In genomic region chr17:7914771-7915610, GRCh38 we compare ENCODE assay signal across 8 cellular contexts. TPM values are rescaled to one million over a fixed set of nuclear protein-coding genes. Genes with fewer than 3 reads are reported as not detected.
DNase-seq lines count a peak whose midpoint lies in the region; ATAC-seq and TF ChIP-seq lines count a peak whose summit lies in the region.

No MANE protein-coding gene starts in this region.

- peak overlapping the region; percentile 96 for H3K27ac ChIP-seq in RWPE1
- peak overlapping the region; percentile 83 for H3K27ac ChIP-seq in neural cell (ENCODE audit: low read length)

- no peak for TF ChIP-seq EP300 in neural cell (conservative IDR thresholded peaks at IDR 0.05; ENCODE audit: poor library complexity, severe bottlenecking)

- H3K4me3 ChIP-seq in BJ (ENCODE audit: low read depth, low read length) = peak overlapping the region; percentile 52
- peak overlapping the region; percentile 77 for H3K4me3 ChIP-seq in epithelial cell of esophagus (ENCODE audit: low read length)
- peak overlapping the region; percentile 83 for H3K4me3 ChIP-seq in neural cell (ENCODE audit: low read length)

- peak overlapping the region; percentile 84 for H3K9ac ChIP-seq in neural cell (ENCODE audit: low read length)

- no peak overlapping the region for H2AFZ ChIP-seq in neural cell (ENCODE audit: low read depth, low read length)

- ATAC-seq in GM21737 (IDR thresholded peaks at IDR 0.05; ENCODE audit: unreplicated experiment) (peak; percentile 26), GM19463 (IDR thresholded peaks at IDR 0.05; ENCODE audit: unreplicated experiment) (no peak)

- H3K36me3 ChIP-seq in BJ (ENCODE audit: control insufficient read depth, insufficient read depth, low read length) (peaks cover 13% of the 10 kb centered on the region), neural cell (ENCODE audit: insufficient read depth, low read length) (no peaks in the 10 kb centered on the region)

- H3K4me2 ChIP-seq in neural cell (ENCODE audit: low read length) = peak overlapping the region; percentile 96

- POLR2A ChIA-PET in BJ (lab: Charles Lee) (no interaction called here), RWPE1 (lab: Yijun Ruan, JAX; ENCODE audit: low non-redundant PET) (interaction anchor here (0.9 to 1.1 kb wide), 2 partner anchors 15 to 17 kb away, joined by 3 to 5 read pairs; partner anchors contain the start of genes CNTROB, KCNAB3 and TRAPPC1)

- H4K20me1 ChIP-seq in neural cell (ENCODE audit: insufficient read depth) = no peaks in the 10 kb centered on the region

- no peak for TF ChIP-seq RAD21 in neural cell (conservative IDR thresholded peaks at IDR 0.05)

- H3K27me3 ChIP-seq in BJ (ENCODE audit: control insufficient read depth, insufficient read depth, low read length) = no peaks in the 10 kb centered on the region
- H3K27me3 ChIP-seq in neural cell (ENCODE audit: insufficient read depth, low read depth, low read length) = no peaks in the 10 kb centered on the region

- H3K9me2 ChIP-seq in neural cell (ENCODE audit: insufficient read depth, low read length) = no peaks in the 10 kb centered on the region

- peaks cover 9% of the 10 kb centered on the region for H3F3A ChIP-seq in neural cell (ENCODE audit: insufficient read depth, low read length, poor library complexity, severe bottlenecking)

- CTCF ChIA-PET in BJ (lab: Yijun Ruan, JAX) = interaction anchor here (0.6 to 7.6 kb wide), 13 partner anchors 13 to 146 kb away, joined by 3 to 109 read pairs (median 3); partner anchors contain the start of genes CNTROB, NAA38 and TRAPPC1
- CTCF ChIA-PET in RWPE1 (lab: Yijun Ruan, JAX) = interaction anchor here (0.6 to 1.6 kb wide), 4 partner anchors 18 to 142 kb away, joined by 3 to 6 read pairs (median 5); partner anchors contain the start of gene CNTROB

- TF ChIP-seq CTCF in BJ (IDR thresholded peaks at IDR 0.05; ENCODE audit: insufficient read depth, low read depth, low read length) (no peak), RWPE1 (conservative IDR thresholded peaks at IDR 0.05; ENCODE audit: low read depth) (no peak), epithelial cell of esophagus (IDR thresholded peaks at IDR 0.05; ENCODE audit: insufficient read depth, low read depth, low read length, missing control alignments) (no peak), neural cell (IDR thresholded peaks at IDR 0.05; ENCODE audit: poor library complexity, severe bottlenecking) (no peak)

- DNase-seq in BJ (ENCODE audit: low read depth) = no peak
- peak; percentile 42 for DNase-seq in RWPE1 (ENCODE audit: low spot score)
- DNase-seq in epithelial cell of esophagus (ENCODE audit: low read depth) = peak; percentile 89
- no peak for DNase-seq in NCI-H2081 treated with DMSO at 0.1 percent for 48 hours (lab: John Stamatoyannopoulos, UW)
- DNase-seq in NCI-H526 treated with DMSO at 0.1 percent for 48 hours (lab: John Stamatoyannopoulos, UW) = no peak

- no peaks in the 10 kb centered on the region for H3K79me2 ChIP-seq in neural cell (replicated peaks; ENCODE audit: insufficient read depth, low read length)

- H3K9me3 ChIP-seq in neural cell (ENCODE audit: low read length) = no peaks in the 10 kb centered on the region

TF ChIP-seq in neural cell, 6 proteins besides CTCF, POLR2A, EP300 and RAD21:
- no peak for TF ChIP-seq EZH2 (IDR thresholded peaks at IDR 0.05; ENCODE audit: borderline replicate concordance, insufficient read depth, low read length, poor library complexity, severe bottlenecking)
- no peak for TF ChIP-seq POLR2AphosphoS5 (IDR thresholded peaks at IDR 0.05)
- TF ChIP-seq TAF1 (IDR thresholded peaks at IDR 0.05; ENCODE audit: low read depth) = peak; percentile 28

RNA-seq across cellular contexts. Expression of gene RNF227, which starts 1.1 kb away (rescaled TPM):
- polyA plus RNA-seq in BJ (2011; rRNA removed) (2.2 and 2.9 TPM in 2 replicates), neural cell (69.9 and 81.4 TPM in 2 replicates)
- 0.62 and 1.00 TPM in 2 replicates for polyA minus RNA-seq in BJ (2011; rRNA and poly(A)+ RNA removed)
- polyA minus RNA-seq in neural cell = 22.6 and 45.8 TPM in 2 replicates

RNA-seq across cellular contexts. Expression of gene KCNAB3, which starts 14.7 kb away (rescaled TPM):
- 1.9 TPM in 2 replicates for polyA plus RNA-seq in BJ (2011; rRNA removed)
- 0.62 and 1.0 TPM in 2 replicates for polyA minus RNA-seq in BJ (2011; rRNA and poly(A)+ RNA removed)
- polyA plus RNA-seq in neural cell = 5.6 and 7.6 TPM in 2 replicates
- polyA minus RNA-seq in neural cell = 1.4 and 2.2 TPM in 2 replicates

RNA-seq across cellular contexts. Expression of gene TRAPPC1, which starts 16.8 kb away (rescaled TPM):
- polyA plus RNA-seq in BJ (2011; rRNA removed) = 204 and 264 TPM in 2 replicates
- polyA minus RNA-seq in BJ (2011; rRNA and poly(A)+ RNA removed) = 106 and 150 TPM in 2 replicates
- 34.0 and 38.3 TPM in 2 replicates for polyA plus RNA-seq in neural cell
- polyA minus RNA-seq in neural cell = 28.7 and 35.8 TPM in 2 replicates

RNA-seq across cellular contexts. Expression of gene CNTROB, which starts 17.0 kb away (rescaled TPM):
- 19.4 and 26.8 TPM in 2 replicates for polyA plus RNA-seq in BJ (2011; rRNA removed)
- 15.0 and 23.9 TPM in 2 replicates for polyA minus RNA-seq in BJ (2011; rRNA and poly(A)+ RNA removed)
- 48.7 and 52.0 TPM in 2 replicates for polyA plus RNA-seq in neural cell
- polyA minus RNA-seq in neural cell = 43.9 and 51.1 TPM in 2 replicates

RNA-seq across cellular contexts. Expression of gene CHD3, which starts 26.4 kb away (rescaled TPM):
- polyA plus RNA-seq in BJ (2011; rRNA removed) (43.5 and 49.1 TPM in 2 replicates), neural cell (115 and 159 TPM in 2 replicates)
- polyA minus RNA-seq in BJ (2011; rRNA and poly(A)+ RNA removed) = 67.4 and 108 TPM in 2 replicates
- polyA minus RNA-seq in neural cell = 296 and 321 TPM in 2 replicates

Comparison
In these comparisons a context has a peak if more than half of its experiments do, and no peak if none do; other contexts are left out.
1. DNase-seq: peak in RWPE1 (single experiment) and epithelial cell of esophagus (single experiment); none in BJ (single experiment), NCI-H2081 treated with DMSO at 0.1 percent for 48 hours (single experiment) and NCI-H526 treated with DMSO at 0.1 percent for 48 hours (single experiment).
2. RNA of gene RNF227, which starts 1.1 kb away (polyA plus RNA-seq): 69.9 to 81.4 TPM in neural cell; 2.2 to 2.9 TPM in BJ; every median in the first group is over 10 times any median in the second.
3. Peak in every context shown above with its lines, with median percentiles within 50 percentile points of each other: H3K4me3 ChIP-seq.